In genomic region chr15:52343831-52344230, GRCh38 we compare ENCODE assay signal across 23 cellular contexts. TPM values are rescaled to one million over a fixed set of nuclear protein-coding genes. Genes with fewer than 3 reads are reported as not detected.
DNase-seq lines count a peak whose midpoint lies in the region; ATAC-seq and TF ChIP-seq lines count a peak whose summit lies in the region.
"Had no signal": no experiment of that assay in that cellular context is flagged by ENCODE, and none has a peak within 500 bp of the region (broad histone marks: within the 10 kb centered on the region; RNA-seq: fewer than 3 reads in every experiment).

No MANE protein-coding gene starts in this region.

- no peak overlapping the region for H3K4me3 Mint-ChIP-seq in T-helper 17 cell
- no peak overlapping the region for H3K4me3 Mint-ChIP-seq in activated CD8-positive, alpha-beta T cell treated with anti-CD3 and anti-CD28 coated beads, Interleukin-2, amount 10 ng/mL, durations not matched to agents 7 days and 5 days
- H3K4me3 Mint-ChIP-seq: activated CD4-positive, alpha-beta memory T cell treated with anti-CD3 and anti-CD28 coated beads for 36 hours; CD8-positive, alpha-beta memory T cell; natural killer cell treated with Interleukin-12 subunit alpha and Interleukin-12 subunit beta and Interleukin-15 and Interleukin-18, amount 100 ng/mL, for 72 hours; WTC11 had no signal

- POLR2A ChIA-PET in activated CD8-positive, alpha-beta T cell treated with anti-CD3 and anti-CD28 coated beads, Interleukin-2, amount 10 ng/mL, durations not matched to agents 7 days and 5 days (lab: Charles Lee): no interaction called here

- no peaks in the 10 kb centered on the region for H3K9me3 Mint-ChIP-seq in activated CD8-positive, alpha-beta T cell treated with anti-CD3 and anti-CD28 coated beads, Interleukin-2, amount 10 ng/mL, durations not matched to agents 7 days and 5 days (ENCODE audit: insufficient read depth)
- H3K9me3 Mint-ChIP-seq: activated CD4-positive, alpha-beta memory T cell treated with anti-CD3 and anti-CD28 coated beads for 36 hours; CD8-positive, alpha-beta memory T cell; natural killer cell treated with Interleukin-12 subunit alpha and Interleukin-12 subunit beta and Interleukin-15 and Interleukin-18, amount 100 ng/mL, for 72 hours; WTC11 had no signal

- in situ Hi-C loops in ACHN (cut with HindIII; ENCODE audit: low pct_ligation_motif_present, low pct_unique_long_range_greater_than_20kb, low sequenced_read_pairs): no loop called here

- peak overlapping the region in 40 of 59 donors; percentile 6 to 74 (median 48) for H3K27ac ChIP-seq in dorsolateral prefrontal cortex
- H3K27ac ChIP-seq: pancreas, RWPE1, thoracic aorta had no signal

- intact Hi-C loops in dorsolateral prefrontal cortex (cut with DNase I): no loop called here

- H3K27me3 Mint-ChIP-seq in T-helper 17 cell: no peaks in the 10 kb centered on the region
- no peaks in the 10 kb centered on the region for H3K27me3 Mint-ChIP-seq in activated CD8-positive, alpha-beta T cell treated with anti-CD3 and anti-CD28 coated beads, Interleukin-2, amount 10 ng/mL, durations not matched to agents 7 days and 5 days (ENCODE audit: low read depth)
- H3K27me3 Mint-ChIP-seq: activated CD4-positive, alpha-beta memory T cell treated with anti-CD3 and anti-CD28 coated beads for 36 hours; CD8-positive, alpha-beta memory T cell; natural killer cell treated with Interleukin-12 subunit alpha and Interleukin-12 subunit beta and Interleukin-15 and Interleukin-18, amount 100 ng/mL, for 72 hours had no signal

- peaks cover 6% of the 10 kb centered on the region for H3K36me3 Mint-ChIP-seq in T-helper 17 cell (ENCODE audit: low read depth)
- peaks cover 23% of the 10 kb centered on the region for H3K36me3 Mint-ChIP-seq in activated CD8-positive, alpha-beta T cell treated with anti-CD3 and anti-CD28 coated beads, Interleukin-2, amount 10 ng/mL, durations not matched to agents 7 days and 5 days (ENCODE audit: low read depth)
- H3K36me3 Mint-ChIP-seq: natural killer cell treated with Interleukin-12 subunit alpha and Interleukin-12 subunit beta and Interleukin-15 and Interleukin-18, amount 100 ng/mL, for 72 hours; WTC11 had no signal

- CTCF ChIA-PET in activated CD8-positive, alpha-beta T cell treated with anti-CD3 and anti-CD28 coated beads, Interleukin-2, amount 10 ng/mL, durations not matched to agents 7 days and 5 days (lab: Charles Lee): interaction anchor here (1.4 to 1.5 kb wide), 2 partner anchors 22 to 36 kb away, joined by 3 to 5 read pairs; no protein-coding TSS in a partner anchor

- no peak for TF ChIP-seq CTCF in dorsolateral prefrontal cortex (IDR thresholded peaks at IDR 0.05 in 54 of 56, conservative IDR thresholded peaks at IDR 0.05 in 2 of 56; ENCODE audit: low read depth in 1 of 56, partially characterized antibody in 56 of 56)

- no peaks in the 10 kb centered on the region for H3K27me3 ChIP-seq in dorsolateral prefrontal cortex
- H3K27me3 ChIP-seq: pancreas had no signal

- no peak for ATAC-seq in T-helper 17 cell
- no peak for ATAC-seq in activated CD8-positive, alpha-beta T cell treated with anti-CD3 and anti-CD28 coated beads, Interleukin-2, amount 10 ng/mL, durations not matched to agents 7 days and 5 days
- ATAC-seq: left colon; natural killer cell treated with Interleukin-12 subunit alpha and Interleukin-12 subunit beta and Interleukin-15 and Interleukin-18, amount 100 ng/mL, for 72 hours; pancreas; SK-N-SH treated with all-trans-retinoic acid at 6 μM for 48 hours; WTC11 had no signal

- peak; percentile 19 for DNase-seq in EH (ENCODE audit: low read depth)
- no peak for DNase-seq in T-helper 17 cell
- no peak for DNase-seq in dorsolateral prefrontal cortex
- peak; percentile 54 for DNase-seq in non-pigmented ciliary epithelial cell (ENCODE audit: low read depth)
- no peak for DNase-seq in medulla oblongata (ENCODE audit: extremely low spot score)
- no peak for DNase-seq in activated CD8-positive, alpha-beta T cell treated with anti-CD3 and anti-CD28 coated beads, Interleukin-2, amount 10 ng/mL, durations not matched to agents 7 days and 5 days
- DNase-seq in ACHN: no peak
- DNase-seq: activated CD4-positive, alpha-beta memory T cell treated with anti-CD3 and anti-CD28 coated beads for 36 hours; amniotic stem cell; CD8-positive, alpha-beta memory T cell; effector CD8-positive, alpha-beta T cell; left colon; NCI-H187 treated with DMSO at 0.1 percent for 48 hours; NCI-H2227 treated with DMSO at 0.1 percent for 48 hours; NCI-H774; pancreas; stimulated activated CD4-positive, alpha-beta T cell treated with anti-CD3 and anti-CD28 coated beads, Interleukin-1b, Interleukin-23, amount 100 ng/mL, for 48 hours had no signal

- H3K9me3 ChIP-seq in T-helper 17 cell (ENCODE audit: control insufficient read depth, low read length, poor library complexity, severe bottlenecking): no peaks in the 10 kb centered on the region
- H3K9me3 ChIP-seq: pancreas, thoracic aorta had no signal

- no peak overlapping the region for H3K4me3 ChIP-seq in dorsolateral prefrontal cortex
- H3K4me3 ChIP-seq: pancreas, thoracic aorta had no signal

- H3K4me1 Mint-ChIP-seq in T-helper 17 cell: peaks cover 5% of the 10 kb centered on the region
- peaks cover 2% of the 10 kb centered on the region for H3K4me1 Mint-ChIP-seq in activated CD8-positive, alpha-beta T cell treated with anti-CD3 and anti-CD28 coated beads, Interleukin-2, amount 10 ng/mL, durations not matched to agents 7 days and 5 days (ENCODE audit: low read depth)

- H3K27ac Mint-ChIP-seq in T-helper 17 cell: peak overlapping the region; percentile 60
- H3K27ac Mint-ChIP-seq in activated CD8-positive, alpha-beta T cell treated with anti-CD3 and anti-CD28 coated beads, Interleukin-2, amount 10 ng/mL, durations not matched to agents 7 days and 5 days: no peak overlapping the region
- H3K27ac Mint-ChIP-seq: activated CD4-positive, alpha-beta memory T cell treated with anti-CD3 and anti-CD28 coated beads for 36 hours; natural killer cell treated with Interleukin-12 subunit alpha and Interleukin-12 subunit beta and Interleukin-15 and Interleukin-18, amount 100 ng/mL, for 72 hours; WTC11 had no signal

RNA-seq across cellular contexts. Expression of gene MYO5C, which starts 48.2 kb away (rescaled TPM):
- 1 to 10 TPM; 1.5 to 3.3 TPM for total RNA-seq in T-helper 17 cell
- 10 to 100 TPM in 100 of 120 experiments, 1 to 10 TPM in 20; 5.9 to 29.2 (median 12.9) TPM for total RNA-seq in dorsolateral prefrontal cortex
- 1 to 10 TPM; 2.5 to 3.2 TPM for total RNA-seq in activated CD8-positive, alpha-beta T cell treated with anti-CD3 and anti-CD28 coated beads, Interleukin-2, amount 10 ng/mL, durations not matched to agents 7 days and 5 days
- total RNA-seq: HT1080 had no signal

Comparison
In these comparisons a context has a peak if more than half of its experiments do, and no peak if none do; other contexts are left out.
1. DNase-seq: peak in EH (single experiment) and non-pigmented ciliary epithelial cell (single experiment); none in T-helper 17 cell (0 of 3), dorsolateral prefrontal cortex (0 of 10), medulla oblongata (single experiment), activated CD8-positive, alpha-beta T cell treated with anti-CD3 and anti-CD28 coated beads, Interleukin-2, amount 10 ng/mL, durations not matched to agents 7 days and 5 days (single experiment) and ACHN (single experiment).